ENCODE assay signal across 21 cellular contexts in the genomic region with DNA sequence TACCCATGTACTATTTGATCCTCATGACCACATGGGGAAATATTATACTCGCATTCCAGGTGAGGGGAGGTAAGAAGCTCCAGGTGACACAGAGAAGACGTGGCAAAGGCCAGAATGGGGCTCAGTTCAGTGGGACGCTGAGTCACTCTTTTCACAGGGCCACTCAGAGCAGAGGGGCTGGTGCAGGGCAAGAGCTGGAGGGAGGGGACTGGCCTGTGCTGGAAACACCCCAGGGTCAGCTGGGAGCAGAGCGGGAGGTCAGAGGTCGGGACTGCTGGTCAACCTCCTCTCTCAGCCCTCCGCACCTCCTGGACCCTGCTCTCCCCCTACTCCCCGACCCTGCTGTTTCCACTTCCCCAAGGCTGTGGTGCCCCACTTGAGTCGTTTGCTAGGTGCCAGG. TPM values are rescaled to one million over a fixed set of nuclear protein-coding genes. Genes with fewer than 3 reads are reported as not detected.
DNase-seq lines count a peak whose midpoint lies in the region; ATAC-seq and TF ChIP-seq lines count a peak whose summit lies in the region.
"Had no signal": no experiment of that assay in that cellular context is flagged by ENCODE, and none has a peak within 500 bp of the region (broad histone marks: within the 10 kb centered on the region; RNA-seq: fewer than 3 reads in every experiment).

No MANE protein-coding gene starts in this region.

- CTCF ChIA-PET in activated naive CD4-positive, alpha-beta T cell treated with anti-CD3 and anti-CD28 coated beads for 36 hours (lab: Charles Lee), result no interaction called here

- POLR2A ChIA-PET in activated naive CD8-positive, alpha-beta T cell treated with anti-CD3 and anti-CD28 coated beads, Interleukin-2, amount 10 ng/mL, durations not matched to agents 7 days and 5 days (lab: Charles Lee), result no interaction called here
- POLR2A ChIA-PET in naive thymus-derived CD8-positive, alpha-beta T cell (lab: Charles Lee), result no interaction called here

- H3K27ac Mint-ChIP-seq in activated naive CD4-positive, alpha-beta T cell treated with anti-CD3 and anti-CD28 coated beads, Interleukin-2, amount 50 U/mL, for 24 hours, result peak overlapping the region; percentile 43
- H3K27ac Mint-ChIP-seq in activated naive CD4-positive, alpha-beta T cell treated with anti-CD3 and anti-CD28 coated beads for 36 hours, result no peak overlapping the region
- H3K27ac Mint-ChIP-seq in activated naive CD8-positive, alpha-beta T cell treated with anti-CD3 and anti-CD28 coated beads, Interleukin-2, amount 10 ng/mL, durations not matched to agents 7 days and 5 days, result peak overlapping the region; percentile 21
- H3K27ac Mint-ChIP-seq in naive thymus-derived CD8-positive, alpha-beta T cell, result peak overlapping the region; percentile 44 to 98 (median 79)

- H3K4me1 ChIP-seq in upper lobe of left lung, result peaks cover 42 to 67% (median 55%) of the 10 kb centered on the region in 4 donors

- no peak for TF ChIP-seq POLR2A in upper lobe of left lung (IDR thresholded peaks at IDR 0.05)

- intact Hi-C loops in activated naive CD4-positive, alpha-beta T cell treated with anti-CD3 and anti-CD28 coated beads for 36 hours (cut with micrococcal nuclease), result no loop called here

- TF ChIP-seq CTCF in upper lobe of left lung (IDR thresholded peaks at IDR 0.05), result no peak

- H3K9me3 Mint-ChIP-seq in activated naive CD4-positive, alpha-beta T cell treated with anti-CD3 and anti-CD28 coated beads, Interleukin-2, amount 50 U/mL, for 24 hours, result no peaks in the 10 kb centered on the region
- no peaks in the 10 kb centered on the region for H3K9me3 Mint-ChIP-seq in activated naive CD4-positive, alpha-beta T cell treated with anti-CD3 and anti-CD28 coated beads for 36 hours
- peaks cover 7% of the 10 kb centered on the region for H3K9me3 Mint-ChIP-seq in activated naive CD8-positive, alpha-beta T cell treated with anti-CD3 and anti-CD28 coated beads, Interleukin-2, amount 10 ng/mL, durations not matched to agents 7 days and 5 days
- peaks cover 0 to 10% (median 0%) of the 10 kb centered on the region in 9 donors for H3K9me3 Mint-ChIP-seq in naive thymus-derived CD8-positive, alpha-beta T cell

- TF ChIP-seq EP300 in upper lobe of left lung (IDR thresholded peaks at IDR 0.05), result no peak

- H3K36me3 ChIP-seq in upper lobe of left lung, result peaks cover 0 to 52% (median 20%) of the 10 kb centered on the region in 4 donors

- no peaks in the 10 kb centered on the region for H3K9me3 ChIP-seq in upper lobe of left lung
- H3K9me3 ChIP-seq: thoracic aorta had no signal

- 86 to 87% methylated on average over 6 to 8 of the region's 8 CpGs for WGBS in upper lobe of left lung, 2 donors

- no peak for ATAC-seq in activated naive CD8-positive, alpha-beta T cell treated with anti-CD3 and anti-CD28 coated beads, Interleukin-2, amount 10 ng/mL, durations not matched to agents 7 days and 5 days (ENCODE audit: low read depth)
- ATAC-seq in naive thymus-derived CD8-positive, alpha-beta T cell, result no peak
- ATAC-seq in upper lobe of left lung (ENCODE audit: low FRiP score in 2 of 2) (no peak), HG03139 (IDR thresholded peaks at IDR 0.05; ENCODE audit: unreplicated experiment) (no peak), HG03442 (IDR thresholded peaks at IDR 0.05; ENCODE audit: unreplicated experiment) (no peak)

- H3K4me3 Mint-ChIP-seq in activated naive CD4-positive, alpha-beta T cell treated with anti-CD3 and anti-CD28 coated beads, Interleukin-2, amount 50 U/mL, for 24 hours, result no peak overlapping the region
- no peak overlapping the region for H3K4me3 Mint-ChIP-seq in activated naive CD4-positive, alpha-beta T cell treated with anti-CD3 and anti-CD28 coated beads for 36 hours
- no peak overlapping the region for H3K4me3 Mint-ChIP-seq in activated naive CD8-positive, alpha-beta T cell treated with anti-CD3 and anti-CD28 coated beads, Interleukin-2, amount 10 ng/mL, durations not matched to agents 7 days and 5 days
- peak overlapping the region in 1 of 10 donors; percentile 14 for H3K4me3 Mint-ChIP-seq in naive thymus-derived CD8-positive, alpha-beta T cell

- no peak for DNase-seq in activated naive CD4-positive, alpha-beta T cell treated with anti-CD3 and anti-CD28 coated beads for 36 hours
- no peak for DNase-seq in activated naive CD8-positive, alpha-beta T cell treated with anti-CD3 and anti-CD28 coated beads, Interleukin-2, amount 10 ng/mL, durations not matched to agents 7 days and 5 days
- no peak for DNase-seq in naive thymus-derived CD8-positive, alpha-beta T cell
- DNase-seq in upper lobe of left lung, result peak in 1 of 2 donors; percentile 11
- DNase-seq in activated effector memory CD4-positive, alpha-beta T cell treated with Interleukin-2 at 50 U/mL for 16 hours, result no peak
- DNase-seq: activated CD4-positive, CD25-positive, alpha-beta regulatory T cell treated with anti-CD3 and anti-CD28 coated beads, Interleukin-2, amount 50 U/mL, for 72 hours; AML-193; Calu3; GM23248; mesendoderm; NCI-H1092 treated with DMSO at 0.1 percent for 48 hours; NCI-H2029; NCI-H345; SIG-M5 had no signal

- no peaks in the 10 kb centered on the region for H3K27me3 ChIP-seq in upper lobe of left lung

- peaks cover 10% of the 10 kb centered on the region for H3K36me3 Mint-ChIP-seq in activated naive CD4-positive, alpha-beta T cell treated with anti-CD3 and anti-CD28 coated beads, Interleukin-2, amount 50 U/mL, for 24 hours
- peaks cover 15% of the 10 kb centered on the region for H3K36me3 Mint-ChIP-seq in activated naive CD4-positive, alpha-beta T cell treated with anti-CD3 and anti-CD28 coated beads for 36 hours (ENCODE audit: low read depth)
- peaks cover 40% of the 10 kb centered on the region for H3K36me3 Mint-ChIP-seq in activated naive CD8-positive, alpha-beta T cell treated with anti-CD3 and anti-CD28 coated beads, Interleukin-2, amount 10 ng/mL, durations not matched to agents 7 days and 5 days
- peaks cover 13 to 88% (median 28%) of the 10 kb centered on the region in 3 donors for H3K36me3 Mint-ChIP-seq in naive thymus-derived CD8-positive, alpha-beta T cell

- H3K4me3 ChIP-seq in upper lobe of left lung, result no peak overlapping the region
- H3K4me3 ChIP-seq: coronary artery, GM23248, thoracic aorta had no signal

- H3K27me3 Mint-ChIP-seq in activated naive CD4-positive, alpha-beta T cell treated with anti-CD3 and anti-CD28 coated beads, Interleukin-2, amount 50 U/mL, for 24 hours, result no peaks in the 10 kb centered on the region
- no peaks in the 10 kb centered on the region for H3K27me3 Mint-ChIP-seq in activated naive CD4-positive, alpha-beta T cell treated with anti-CD3 and anti-CD28 coated beads for 36 hours (ENCODE audit: low read depth)
- H3K27me3 Mint-ChIP-seq in activated naive CD8-positive, alpha-beta T cell treated with anti-CD3 and anti-CD28 coated beads, Interleukin-2, amount 10 ng/mL, durations not matched to agents 7 days and 5 days, result no peaks in the 10 kb centered on the region
- H3K27me3 Mint-ChIP-seq in naive thymus-derived CD8-positive, alpha-beta T cell, result no peaks in the 10 kb centered on the region

- H3K4me1 Mint-ChIP-seq in activated naive CD4-positive, alpha-beta T cell treated with anti-CD3 and anti-CD28 coated beads, Interleukin-2, amount 50 U/mL, for 24 hours, result peaks cover 59% of the 10 kb centered on the region
- H3K4me1 Mint-ChIP-seq in activated naive CD4-positive, alpha-beta T cell treated with anti-CD3 and anti-CD28 coated beads for 36 hours (ENCODE audit: low read depth), result peaks cover 42% of the 10 kb centered on the region
- peaks cover 40% of the 10 kb centered on the region for H3K4me1 Mint-ChIP-seq in activated naive CD8-positive, alpha-beta T cell treated with anti-CD3 and anti-CD28 coated beads, Interleukin-2, amount 10 ng/mL, durations not matched to agents 7 days and 5 days
- H3K4me1 Mint-ChIP-seq in naive thymus-derived CD8-positive, alpha-beta T cell, result peaks cover 26 to 88% (median 73%) of the 10 kb centered on the region in 4 donors

- H3K27ac ChIP-seq in upper lobe of left lung, result peak overlapping the region; percentile 10 to 95 (median 35)
- H3K27ac ChIP-seq: GM23248, thoracic aorta had no signal

RNA-seq across cellular contexts. Expression of gene APOL3, which starts 12.1 kb away (rescaled TPM):
- 10 to 100 TPM; 35.0 to 37.8 TPM for total RNA-seq in activated naive CD4-positive, alpha-beta T cell treated with anti-CD3 and anti-CD28 coated beads for 36 hours
- total RNA-seq in activated naive CD8-positive, alpha-beta T cell treated with anti-CD3 and anti-CD28 coated beads, Interleukin-2, amount 10 ng/mL, durations not matched to agents 7 days and 5 days, result 100 to 1,000 TPM; 146 to 159 TPM
- total RNA-seq in naive thymus-derived CD8-positive, alpha-beta T cell, result 100 to 1,000 TPM; 215 to 231 TPM
- 10 to 100 TPM; 44.6 to 89.5 (median 72.0) TPM for polyA plus RNA-seq in naive thymus-derived CD8-positive, alpha-beta T cell
- total RNA-seq in upper lobe of left lung, result 10 to 100 TPM; 40.4 to 88.0 (median 54.5) TPM
- total RNA-seq: bronchial epithelial cell had no signal

RNA-seq across cellular contexts. Expression of gene APOL4, which starts 53.2 kb away (rescaled TPM):
- under 1 TPM; 0.07 to 0.20 TPM for total RNA-seq in activated naive CD4-positive, alpha-beta T cell treated with anti-CD3 and anti-CD28 coated beads for 36 hours
- total RNA-seq in activated naive CD8-positive, alpha-beta T cell treated with anti-CD3 and anti-CD28 coated beads, Interleukin-2, amount 10 ng/mL, durations not matched to agents 7 days and 5 days, result 1 to 10 TPM; 5.7 to 6.5 TPM
- total RNA-seq in naive thymus-derived CD8-positive, alpha-beta T cell, result not detected
- not detected for polyA plus RNA-seq in naive thymus-derived CD8-positive, alpha-beta T cell
- 10 to 100 TPM in 3 of 6 donors, 1 to 10 TPM in 3; 5.4 to 24.7 (median 10.2) TPM for total RNA-seq in upper lobe of left lung
- total RNA-seq: A172, GM23248 had no signal
- polyA plus RNA-seq: GM23248 had no signal

Comparison
In these comparisons a context has a peak if more than half of its experiments do, and no peak if none do; other contexts are left out.
1. RNA of gene APOL4, which starts 53.2 kb away (total RNA-seq): 5.4 to 24.7 TPM in upper lobe of left lung and 5.7 to 6.5 TPM in activated naive CD8-positive, alpha-beta T cell treated with anti-CD3 and anti-CD28 coated beads, Interleukin-2, amount 10 ng/mL, durations not matched to agents 7 days and 5 days; 0.07 to 0.20 TPM in activated naive CD4-positive, alpha-beta T cell treated with anti-CD3 and anti-CD28 coated beads for 36 hours and not detected in naive thymus-derived CD8-positive, alpha-beta T cell; every median in the first group is over 4 times any median in the second.